In the genomic region with DNA sequence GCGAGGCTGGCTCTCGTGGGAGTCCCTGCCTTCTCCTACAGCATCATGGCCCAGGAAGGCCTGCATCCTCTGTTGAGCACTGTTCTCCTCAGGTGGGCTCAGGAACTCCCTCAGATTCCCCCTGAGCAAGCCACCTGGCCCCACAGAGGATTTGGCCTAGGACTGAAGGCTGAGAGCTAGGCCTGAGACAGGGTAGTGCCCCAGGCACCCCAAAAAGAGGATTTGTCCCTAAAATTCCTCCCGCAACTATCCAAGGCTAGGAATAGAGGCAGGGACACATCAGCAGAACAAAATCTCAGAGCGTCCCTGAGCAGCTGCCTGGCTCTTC, we compare ENCODE assay signal across 17 cellular contexts. TPM values are rescaled to one million over a fixed set of nuclear protein-coding genes. Genes with fewer than 3 reads are reported as not detected.
DNase-seq lines count a peak whose midpoint lies in the region; ATAC-seq, FAIRE-seq and TF ChIP-seq lines count a peak whose summit lies in the region.
"Had no signal": no experiment of that assay in that cellular context is flagged by ENCODE, and none has a peak within 500 bp of the region (broad histone marks: within the 10 kb centered on the region; RNA-seq: fewer than 3 reads in every experiment).

No MANE protein-coding gene starts in this region.

- no peak overlapping the region for H3K4me3 ChIP-seq in Loucy (ENCODE audit: low read length, poor library complexity, severe bottlenecking)
- H3K4me3 ChIP-seq in K562: no peak overlapping the region
- no peak overlapping the region for H3K4me3 ChIP-seq in lower lobe of right lung
- H3K4me3 ChIP-seq in tibial nerve: no peak overlapping the region
- H3K4me3 ChIP-seq in lower leg skin (ENCODE audit: low read depth, poor library complexity, severe bottlenecking): no peak overlapping the region
- H3K4me3 ChIP-seq: cardiac muscle cell, right atrium auricular region, testis had no signal

- WGBS in K562 (ENCODE audit: insufficient coverage, low coverage, missing lambda C conversion rate): 51% methylated on average over 4 of the region's 4 CpGs
- 84 to 88% methylated on average over 4 of the region's 4 CpGs for WGBS in tibial nerve, 2 donors
- WGBS in lower leg skin, 2 donors: 85 to 89% methylated on average over 4 of the region's 4 CpGs

- TF ChIP-seq CTCF in Loucy (conservative IDR thresholded peaks at IDR 0.05; ENCODE audit: low read length) (no peak), K562 (IDR thresholded peaks at IDR 0.05 in 2 of 3, conservative IDR thresholded peaks at IDR 0.05 in 1 of 3; ENCODE audit: insufficient read depth in 2 of 3, low read depth in 1 of 3, low read length in 3 of 3) (no peak), lower lobe of right lung (IDR thresholded peaks at IDR 0.05) (no peak), tibial nerve (IDR thresholded peaks at IDR 0.05) (no peak), lower leg skin (IDR thresholded peaks at IDR 0.05) (no peak)

- BruUV-seq in K562 (replicated peaks; lab: Mats Ljungman, UMichigan): no TSS peak

- H3K9me3 ChIP-seq in Loucy (ENCODE audit: insufficient read depth, low read depth, low read length) (no peaks in the 10 kb centered on the region), K562 (replicated peaks; ENCODE audit: control insufficient read depth, insufficient read depth, low read depth, low read length) (no peaks in the 10 kb centered on the region), lower lobe of right lung (no peaks in the 10 kb centered on the region), tibial nerve (no peaks in the 10 kb centered on the region)
- H3K9me3 ChIP-seq: right atrium auricular region, testis had no signal

- no peaks in the 10 kb centered on the region for H3F3A ChIP-seq in Loucy (ENCODE audit: low read depth)

- no peaks in the 10 kb centered on the region for H3K9me1 ChIP-seq in K562 (ENCODE audit: control insufficient read depth, insufficient read depth, low read length)

- peaks cover 7% of the 10 kb centered on the region; the same call in 1 of the 2 replicates for H3K79me2 ChIP-seq in Loucy (ENCODE audit: insufficient read depth, low read length)
- H3K79me2 ChIP-seq in K562 (ENCODE audit: control insufficient read depth, insufficient read depth, low read length): no peaks in the 10 kb centered on the region

- H3K4me1 ChIP-seq in Loucy (ENCODE audit: insufficient read depth, low read length, poor library complexity, severe bottlenecking) (peaks cover 35% of the 10 kb centered on the region), K562 (replicated peaks in 1 of 2; ENCODE audit: control insufficient read depth in 2 of 2, insufficient read depth in 2 of 2, low read length in 2 of 2) (peaks cover 26 to 36% of the 10 kb centered on the region in 2 experiments; a peak in 4 of 5 replicates), lower lobe of right lung (peaks cover 58% of the 10 kb centered on the region), tibial nerve (peaks cover 0 to 62% (median 25%) of the 10 kb centered on the region in 4 donors)
- H3K4me1 ChIP-seq: testis had no signal

- TF ChIP-seq EP300 in K562 (IDR thresholded peaks at IDR 0.05; ENCODE audit: low read length): no peak
- no peak for TF ChIP-seq EP300 in tibial nerve (IDR thresholded peaks at IDR 0.05)

- intact Hi-C loops in K562 (cut with micrococcal nuclease) (loop anchor here (1.0 to 2.0 kb wide), 6 partner anchors 82 to 436 kb away; no protein-coding TSS in a partner anchor), lower lobe of right lung (cut with DNase I) (loop anchor here (5.0 kb wide), 1 partner anchor 114 kb away; no protein-coding TSS in a partner anchor), lower leg skin (cut with DNase I; ENCODE audit: low total_unique reads) (loop anchor here (2.0 kb wide), 1 partner anchor 115 kb away; no protein-coding TSS in a partner anchor)

- POLR2A ChIA-PET in K562 (lab: Yijun Ruan, JAX): interaction anchor here (0.5 to 1.5 kb wide), 6 partner anchors 10 to 296 kb away, joined by 3 to 4 read pairs (median 4); no protein-coding TSS in a partner anchor

- in situ Hi-C loops in K562 (cut with MboI): no loop called here

- DNase-seq in K562 (ENCODE audit: extremely low read depth in 1 of 4, low spot score in 3 of 4): no peak
- no peak for DNase-seq in lower lobe of right lung
- DNase-seq in tibial nerve (ENCODE audit: low spot score in 2 of 2): no peak
- no peak for DNase-seq in lower leg skin (ENCODE audit: low spot score in 2 of 2)
- no peak for DNase-seq in SW480 (ENCODE audit: low spot score)
- DNase-seq in stimulated activated CD4-positive, alpha-beta T cell treated with anti-CD3 and anti-CD28 coated beads, Interleukin-2, amount 100 ng/mL, for 48 hours: no peak
- DNase-seq in SIG-M5 (lab: John Stamatoyannopoulos, UW): no peak
- DNase-seq: DMS153, NCI-H2171, NCI-H748 treated with DMSO at 0.1 percent for 48 hours, testis had no signal

- H3K36me3 ChIP-seq in Loucy (ENCODE audit: insufficient read depth, low read length): no peaks in the 10 kb centered on the region
- H3K36me3 ChIP-seq in K562 (ENCODE audit: control insufficient read depth, insufficient read depth, low read length): no peaks in the 10 kb centered on the region
- H3K36me3 ChIP-seq in lower lobe of right lung: no peaks in the 10 kb centered on the region
- no peaks in the 10 kb centered on the region for H3K36me3 ChIP-seq in tibial nerve
- H3K36me3 ChIP-seq: cardiac muscle cell, right atrium auricular region had no signal

- H2AFZ ChIP-seq in Loucy (ENCODE audit: low read length) (no peak overlapping the region), K562 (ENCODE audit: low read depth, low read length) (peak overlapping the region; percentile 53; the same call in 1 of the 2 replicates)

- H3K9ac ChIP-seq in Loucy (ENCODE audit: low read depth, low read length, poor library complexity, severe bottlenecking): peak overlapping the region; percentile 31
- peak overlapping the region; percentile 3 to 30; a peak in 3 of 4 replicates for H3K9ac ChIP-seq in K562 (ENCODE audit: insufficient read depth in 1 of 2, low read depth in 2 of 2, low read length in 2 of 2)

- no peak for ATAC-seq in K562
- no peak for ATAC-seq in lower lobe of right lung

- H3K27me3 ChIP-seq in Loucy (ENCODE audit: insufficient read depth, low read length, poor library complexity, severe bottlenecking) (no peaks in the 10 kb centered on the region), K562 (ENCODE audit: control insufficient read depth in 2 of 2, insufficient read depth in 2 of 2, low read length in 2 of 2) (no peaks in the 10 kb centered on the region), lower lobe of right lung (ENCODE audit: low read depth) (no peaks in the 10 kb centered on the region), tibial nerve (no peaks in the 10 kb centered on the region)
- H3K27me3 ChIP-seq: cardiac muscle cell, right atrium auricular region, testis had no signal

- H4K20me1 ChIP-seq in Loucy (ENCODE audit: insufficient read depth, low read length, poor library complexity, severe bottlenecking): no peaks in the 10 kb centered on the region
- no peaks in the 10 kb centered on the region for H4K20me1 ChIP-seq in K562 (replicated peaks; ENCODE audit: control insufficient read depth, insufficient read depth, low read length)

- H3K27ac ChIP-seq in K562 (ENCODE audit: extremely low read depth, low read depth, low read length): no peak overlapping the region
- peak overlapping the region; percentile 69 for H3K27ac ChIP-seq in lower lobe of right lung
- H3K27ac ChIP-seq in tibial nerve: peak overlapping the region; percentile 25 to 91 (median 70)
- H3K27ac ChIP-seq: cardiac muscle cell, testis had no signal

- CTCF ChIA-PET in K562 (lab: Yijun Ruan, JAX; ENCODE audit: low intra/inter-chr PET ratio): interaction anchor here (0.7 to 3.5 kb wide), 7 partner anchors 79 to 436 kb away, joined by 3 to 79 read pairs (median 8); a partner anchor contains a TSS

- TF ChIP-seq RAD21 in K562 (CRISPR knock-in tag; conservative IDR thresholded peaks at IDR 0.05 in 1 of 2, IDR thresholded peaks at IDR 0.05 in 1 of 2): no peak

- H3K9me2 ChIP-seq in Loucy (replicated peaks; ENCODE audit: low read depth, low read length): no peaks in the 10 kb centered on the region

- FAIRE-seq in K562 (lab: Jason Lieb, UNC): no peak
- FAIRE-seq: RCC 7860 had no signal

- TF ChIP-seq POLR2A in K562 (conservative IDR thresholded peaks at IDR 0.05) (no peak), tibial nerve (IDR thresholded peaks at IDR 0.05) (no peak), lower leg skin (IDR thresholded peaks at IDR 0.05) (no peak)

- peak overlapping the region; percentile 52 for H3K4me2 ChIP-seq in Loucy (ENCODE audit: low read depth, low read length, poor library complexity, severe bottlenecking)
- no peak overlapping the region for H3K4me2 ChIP-seq in K562 (ENCODE audit: insufficient read depth, low read length)

RNA-seq across cellular contexts. Expression of a gene that starts 11.0 kb away (rescaled TPM):
- total RNA-seq in K562 (2011; cell fraction: chromatin; rRNA removed; ENCODE audit: low replicate concordance): 28.2 and 57.3 TPM in 2 replicates
- total RNA-seq in K562 (2011; cell fraction: nucleolus; rRNA removed): 33.9 and 37.9 TPM in 2 replicates
- 29.7 and 35.8 TPM in 2 replicates for total RNA-seq in K562 (2011; cell fraction: nucleoplasm; rRNA removed)
- total RNA-seq in K562 (2014; rRNA removed) (3.0 and 4.4 TPM in 2 replicates), K562 (2014; rRNA removed; fragmentation: Illumina TruSeq; extraction: Trizol) (4.4 and 6.1 TPM in 2 replicates), K562 (2015; rRNA removed; fragmentation: Illumina TruSeq; extraction: Trizol) (7.4 and 8.2 TPM in 2 replicates), K562 (2021) (10.6 and 12.3 TPM in 2 replicates), lower lobe of right lung (81.2 TPM), tibial nerve (10 to 100 TPM; 15.1 to 36.9 (median 28.4) TPM), lower leg skin (10 to 100 TPM in 3 of 4 donors, 1 to 10 TPM in 1; 9.6 to 15.0 (median 14.5) TPM)
- polyA plus RNA-seq in K562 (2011; rRNA removed) (4.9 and 5.4 TPM in 2 replicates), K562 (2014; fragmentation: Illumina TruSeq; extraction: Trizol) (5.3 and 7.3 TPM in 2 replicates), K562 (2014; fragmentation: Nextera tagmentation; extraction: Ambion mirVana) (1 to 10 TPM; 1.1 to 1.3 TPM), K562 (2014; rRNA removed) (5.9 and 6.0 TPM in 2 replicates)
- 3.6 and 5.0 TPM in 2 replicates for polyA plus RNA-seq in K562 (2011; cell fraction: cytosol; rRNA removed)
- 12.7 and 17.0 TPM in 2 replicates for polyA plus RNA-seq in K562 (2011; cell fraction: nucleus; rRNA removed)
- 7.0 and 22.7 TPM in 2 replicates for polyA plus RNA-seq in K562 (2012)
- 14.3 and 15.6 TPM in 2 replicates for polyA minus RNA-seq in K562 (2011; rRNA and poly(A)+ RNA removed)
- polyA minus RNA-seq in K562 (2011; cell fraction: cytosol; rRNA and poly(A)+ RNA removed): 4.2 and 9.4 TPM in 2 replicates
- 19.7 and 23.8 TPM in 2 replicates for polyA minus RNA-seq in K562 (2011; cell fraction: nucleus; rRNA and poly(A)+ RNA removed)

RNA-seq across cellular contexts. Expression of a gene that starts 41.7 kb away (rescaled TPM):
- not detected in 2 replicates for total RNA-seq in K562 (2011; cell fraction: chromatin; rRNA removed; ENCODE audit: low replicate concordance)
- not detected in 2 replicates for total RNA-seq in K562 (2011; cell fraction: nucleolus; rRNA removed)
- total RNA-seq in K562 (2011; cell fraction: nucleoplasm; rRNA removed): not detected in 2 replicates
- total RNA-seq in K562 (2014; rRNA removed) (not detected in 2 replicates), K562 (2014; rRNA removed; fragmentation: Illumina TruSeq; extraction: Trizol) (not detected in 2 replicates), K562 (2015; rRNA removed; fragmentation: Illumina TruSeq; extraction: Trizol) (not detected in 2 replicates), K562 (2021) (not detected in 2 replicates), lower lobe of right lung (not detected), tibial nerve (not detected), lower leg skin (not detected)
- polyA plus RNA-seq in K562 (2011; rRNA removed) (not detected in 2 replicates), K562 (2014; fragmentation: Illumina TruSeq; extraction: Trizol) (not detected in 2 replicates), K562 (2014; fragmentation: Nextera tagmentation; extraction: Ambion mirVana) (not detected), K562 (2014; rRNA removed) (0.15 and 0.44 TPM in 2 replicates)
- polyA plus RNA-seq in K562 (2011; cell fraction: cytosol; rRNA removed): not detected in 2 replicates
- polyA plus RNA-seq in K562 (2011; cell fraction: nucleus; rRNA removed): not detected in 2 replicates
- not detected in 2 replicates for polyA plus RNA-seq in K562 (2012)
- not detected in 2 replicates for polyA minus RNA-seq in K562 (2011; rRNA and poly(A)+ RNA removed)
- not detected in 2 replicates for polyA minus RNA-seq in K562 (2011; cell fraction: cytosol; rRNA and poly(A)+ RNA removed)
- not detected in 2 replicates for polyA minus RNA-seq in K562 (2011; cell fraction: nucleus; rRNA and poly(A)+ RNA removed)
- total RNA-seq: cardiac muscle cell, endodermal cell, neural crest cell, right atrium auricular region had no signal
- polyA plus RNA-seq: cardiac muscle cell had no signal

RNA-seq across cellular contexts. Expression of a gene that starts 55.2 kb away (rescaled TPM):
- total RNA-seq in K562 (2011; cell fraction: chromatin; rRNA removed; ENCODE audit: low replicate concordance): 20.6 and 112 TPM in 2 replicates
- total RNA-seq in K562 (2011; cell fraction: nucleolus; rRNA removed): 12.8 and 17.9 TPM in 2 replicates
- total RNA-seq in K562 (2011; cell fraction: nucleoplasm; rRNA removed): 35.8 and 50.8 TPM in 2 replicates
- 30.7 and 31.6 TPM in 2 replicates for total RNA-seq in K562 (2014; rRNA removed)
- 60.5 and 71.2 TPM in 2 replicates for total RNA-seq in K562 (2014; rRNA removed; fragmentation: Illumina TruSeq; extraction: Trizol)
- total RNA-seq in K562 (2015; rRNA removed; fragmentation: Illumina TruSeq; extraction: Trizol): 66.0 and 74.2 TPM in 2 replicates
- total RNA-seq in K562 (2021): 46.9 and 54.5 TPM in 2 replicates
- 41.7 and 44.1 TPM in 2 replicates for polyA plus RNA-seq in K562 (2011; rRNA removed)
- 6.1 and 17.2 TPM in 2 replicates for polyA plus RNA-seq in K562 (2011; cell fraction: cytosol; rRNA removed)
- 42.9 and 70.5 TPM in 2 replicates for polyA plus RNA-seq in K562 (2011; cell fraction: nucleus; rRNA removed)
- polyA plus RNA-seq in K562 (2012): 32.0 and 35.3 TPM in 2 replicates
- polyA plus RNA-seq in K562 (2014; fragmentation: Illumina TruSeq; extraction: Trizol): 52.4 and 54.4 TPM in 2 replicates
- polyA plus RNA-seq in K562 (2014; fragmentation: Nextera tagmentation; extraction: Ambion mirVana): 10 to 100 TPM; 15.3 to 18.0 TPM
- 35.6 and 39.5 TPM in 2 replicates for polyA plus RNA-seq in K562 (2014; rRNA removed)
- 128 and 144 TPM in 2 replicates for polyA minus RNA-seq in K562 (2011; rRNA and poly(A)+ RNA removed)
- 29.1 and 30.0 TPM in 2 replicates for polyA minus RNA-seq in K562 (2011; cell fraction: cytosol; rRNA and poly(A)+ RNA removed)
- polyA minus RNA-seq in K562 (2011; cell fraction: nucleus; rRNA and poly(A)+ RNA removed): 38.4 and 64.6 TPM in 2 replicates
- 33.2 TPM for total RNA-seq in lower lobe of right lung
- total RNA-seq in tibial nerve: 10 to 100 TPM; 36.5 to 40.5 (median 39.2) TPM
- 10 to 100 TPM; 21.7 to 37.1 (median 24.6) TPM for total RNA-seq in lower leg skin
